ENCODE assay signal across 18 cellular contexts in the genomic region with DNA sequence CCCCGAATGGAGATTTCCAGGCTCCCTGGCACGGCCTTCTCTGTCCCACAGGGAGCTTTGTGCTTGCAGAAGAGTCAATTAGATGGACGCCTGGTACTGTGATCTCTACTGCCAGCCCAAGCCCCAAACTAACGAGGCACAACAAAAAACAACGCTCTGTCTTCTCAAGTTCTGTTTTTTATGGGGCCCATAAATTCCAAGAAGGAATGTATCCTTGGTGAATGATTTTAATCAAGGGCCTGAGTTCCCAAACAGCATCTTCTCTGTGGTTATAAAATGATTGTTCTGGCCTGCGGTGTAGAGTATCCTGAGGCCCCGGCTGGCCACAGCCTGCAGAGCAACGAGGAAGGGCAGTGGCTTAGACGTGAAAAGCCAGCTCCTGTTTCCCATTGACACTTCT.
DNase-seq lines count a peak whose midpoint lies in the region; ATAC-seq and TF ChIP-seq lines count a peak whose summit lies in the region.
"Had no signal": no experiment of that assay in that cellular context is flagged by ENCODE, and none has a peak within 500 bp of the region (broad histone marks: within the 10 kb centered on the region; RNA-seq: fewer than 3 reads in every experiment).

No MANE protein-coding gene starts in this region.

- H3K36me3 ChIP-seq in HEK293 (ENCODE audit: control insufficient read depth in 2 of 2, insufficient read depth in 1 of 2, low read length in 2 of 2) (no peaks in the 10 kb centered on the region), uterus (no peaks in the 10 kb centered on the region)

- no peaks in the 10 kb centered on the region for H3K36me3 Mint-ChIP-seq in nephron progenitor cell (ENCODE audit: low read depth)
- H3K36me3 Mint-ChIP-seq: CD4-positive, alpha-beta memory T cell had no signal

- CTCF ChIA-PET in HEK293 (lab: Yijun Ruan, JAX): interaction anchor here (0.9 kb wide), 1 partner anchor 27 kb away, joined by 3 read pairs; no protein-coding TSS in a partner anchor

- no peak overlapping the region for H3K27ac ChIP-seq in HEK293 (ENCODE audit: extremely low read depth, low read depth, low read length)
- H3K27ac ChIP-seq in uterus: no peak overlapping the region
- H3K27ac ChIP-seq: GM23248 had no signal

- TF ChIP-seq CTCF in HEK293 (tag by site-specific recombination; IDR thresholded peaks at IDR 0.05) (no peak), nephron progenitor cell (IDR thresholded peaks at IDR 0.05) (no peak), uterus (IDR thresholded peaks at IDR 0.05) (no peak)

- no peaks in the 10 kb centered on the region for H3K4me1 ChIP-seq in HEK293 (ENCODE audit: control insufficient read depth, insufficient read depth, low read length)
- no peaks in the 10 kb centered on the region for H3K4me1 ChIP-seq in uterus
- H3K4me1 ChIP-seq: Caco-2 had no signal

- peaks cover 53% of the 10 kb centered on the region for H3K4me1 Mint-ChIP-seq in nephron progenitor cell

- H3K27me3 Mint-ChIP-seq in nephron progenitor cell (ENCODE audit: low read depth, poor library complexity): peaks cover 11% of the 10 kb centered on the region
- H3K27me3 Mint-ChIP-seq: CD4-positive, alpha-beta memory T cell had no signal

- H3K9me3 Mint-ChIP-seq in nephron progenitor cell: peaks cover 10% of the 10 kb centered on the region
- H3K9me3 Mint-ChIP-seq: CD4-positive, alpha-beta memory T cell; HFFc6 had no signal

- H3K27me3 ChIP-seq in uterus: no peaks in the 10 kb centered on the region

- TF ChIP-seq POLR2A in uterus (IDR thresholded peaks at IDR 0.05): no peak

- peak; percentile 45 for DNase-seq in M059J (ENCODE audit: low read depth)
- no peak for DNase-seq in nephron progenitor cell
- no peak for DNase-seq in uterus
- DNase-seq in NCI-H526 treated with DMSO at 0.1 percent for 48 hours (lab: John Stamatoyannopoulos, UW): no peak
- DNase-seq: C1 segment of cervical spinal cord; Caco-2; CD4-positive, alpha-beta memory T cell; DMS153; DND-41; GDM1; GM23248; H9; HFFc6 had no signal

- ATAC-seq in GM18498 (IDR thresholded peaks at IDR 0.05; ENCODE audit: unreplicated experiment): no peak
- no peak for ATAC-seq in GM19397 (IDR thresholded peaks at IDR 0.05; ENCODE audit: unreplicated experiment)
- ATAC-seq: GM12878, HCT116 had no signal

- H3K9me3 ChIP-seq in HEK293 (ENCODE audit: control insufficient read depth, insufficient read depth, low read depth, low read length) (no peaks in the 10 kb centered on the region), uterus (no peaks in the 10 kb centered on the region)
- H3K9me3 ChIP-seq: Caco-2 had no signal

- POLR2A ChIA-PET in HEK293 (lab: Yijun Ruan, JAX): no interaction called here

- intact Hi-C loops in uterus (cut with DNase I; ENCODE audit: low total_unique reads): no loop called here

- peak overlapping the region; percentile 28 for H3K27ac Mint-ChIP-seq in nephron progenitor cell
- H3K27ac Mint-ChIP-seq: CD4-positive, alpha-beta memory T cell; H9; HFFc6 had no signal

- H3K4me3 ChIP-seq in HEK293 (ENCODE audit: low read depth, low read length) (no peak overlapping the region), uterus (no peak overlapping the region)
- H3K4me3 ChIP-seq: GM12878, GM23248 had no signal

- H3K4me3 Mint-ChIP-seq in nephron progenitor cell: no peak overlapping the region
- H3K4me3 Mint-ChIP-seq: CD4-positive, alpha-beta memory T cell; H9; HFFc6 had no signal

TF ChIP-seq in HEK293, 187 proteins besides CTCF, POLR2A, EP300 and RAD21:
- TF ChIP-seq GFI1B (tag by site-specific recombination; IDR thresholded peaks at IDR 0.05) (no peak), ZBTB17 (tag by site-specific recombination; IDR thresholded peaks at IDR 0.05) (peak; percentile 54; the same call in 1 of the 2 replicates)
